ENCODE assay signal across 18 cellular contexts in genomic region chr1:25530348-25531081, GRCh38. TPM values are rescaled to one million over a fixed set of nuclear protein-coding genes. Genes with fewer than 3 reads are reported as not detected.
A peak's percentile ranks its signal among the peaks of the same experiment; 100 is the strongest.
DNase-seq lines count a peak whose midpoint lies in the region; ATAC-seq, FAIRE-seq and TF ChIP-seq lines count a peak whose summit lies in the region.
"Had no signal": no experiment of that assay in that cellular context is flagged by ENCODE, and none has a peak within 500 bp of the region (broad histone marks: within the 10 kb centered on the region; RNA-seq: fewer than 3 reads in every experiment).

No MANE protein-coding gene starts in this region.

- H3K27ac ChIP-seq in A549 = 0 out of 6 replicates have a peak overlapping the region, but pooled peaks of 1 of the 2 experiments have one; percentile 0
- H3K27ac ChIP-seq in K562 (ENCODE audit: extremely low read depth, low read depth, low read length) = no peak overlapping the region
- H3K27ac ChIP-seq in osteoblast (ENCODE audit: low read depth, low read length) = no peak overlapping the region
- H3K27ac ChIP-seq: C4-2B had no signal

- no peaks in the 10 kb centered on the region for H3K36me3 Mint-ChIP-seq in activated T-helper 17 cell treated with anti-CD3 and anti-CD28 coated beads, Interleukin-2, amount 50 U/mL, for 72 hours (ENCODE audit: low read depth)
- H3K36me3 Mint-ChIP-seq: CD4-positive, alpha-beta memory T cell had no signal

- H3K9me3 ChIP-seq in A549 = no peaks in the 10 kb centered on the region
- H3K9me3 ChIP-seq in K562 (replicated peaks; ENCODE audit: control insufficient read depth, insufficient read depth, low read depth, low read length) = no peaks in the 10 kb centered on the region
- no peaks in the 10 kb centered on the region for H3K9me3 ChIP-seq in osteoblast (ENCODE audit: low read depth, low read length)
- H3K9me3 ChIP-seq: BE2C had no signal

- H3K4me1 Mint-ChIP-seq in activated T-helper 17 cell treated with anti-CD3 and anti-CD28 coated beads, Interleukin-2, amount 50 U/mL, for 72 hours = no peaks in the 10 kb centered on the region

- H3K27me3 Mint-ChIP-seq in activated T-helper 17 cell treated with anti-CD3 and anti-CD28 coated beads, Interleukin-2, amount 50 U/mL, for 72 hours = no peaks in the 10 kb centered on the region
- H3K27me3 Mint-ChIP-seq: CD4-positive, alpha-beta memory T cell had no signal

- DNase-seq in A549 (ENCODE audit: low read depth in 1 of 2, low spot score in 1 of 2) = no peak
- peak; percentile 55 for DNase-seq in H7
- DNase-seq in K562 (ENCODE audit: extremely low read depth in 1 of 4, low spot score in 3 of 4) = no peak
- DNase-seq in osteoblast (ENCODE audit: insufficient read length, low spot score, missing footprints) = peak; percentile 63
- no peak for DNase-seq in SHP77 (lab: John Stamatoyannopoulos, UW)
- DNase-seq: BE2C; CD4-positive, alpha-beta memory T cell; DMS79; EL; H9 had no signal

- H3K9ac ChIP-seq in K562 (ENCODE audit: insufficient read depth in 1 of 2, low read depth in 2 of 2, low read length in 2 of 2) = peak overlapping the region in 1 of 2 experiments; percentile 64; a peak in 2 of 4 replicates

- H3K4me1 ChIP-seq in A549 = peaks cover 11% of the 10 kb centered on the region; the same call in 2 of the 3 replicates
- H3K4me1 ChIP-seq in K562 (replicated peaks in 1 of 2; ENCODE audit: control insufficient read depth in 2 of 2, insufficient read depth in 2 of 2, low read length in 2 of 2) = peaks cover 0 to 32% of the 10 kb centered on the region in 2 experiments; a peak in 2 of 5 replicates
- peaks cover 3% of the 10 kb centered on the region for H3K4me1 ChIP-seq in osteoblast (ENCODE audit: insufficient read depth, low read length)
- H3K4me1 ChIP-seq: BE2C had no signal

- no peaks in the 10 kb centered on the region for H3K9me1 ChIP-seq in K562 (ENCODE audit: control insufficient read depth, insufficient read depth, low read length)

- TF ChIP-seq EP300 in A549 (IDR thresholded peaks at IDR 0.05) (no peak), K562 (IDR thresholded peaks at IDR 0.05; ENCODE audit: low read length) (no peak)

- in situ Hi-C loops in K562 (cut with MboI) = no loop called here

- no peak overlapping the region for H3K4me3 Mint-ChIP-seq in activated T-helper 17 cell treated with anti-CD3 and anti-CD28 coated beads, Interleukin-2, amount 50 U/mL, for 72 hours
- H3K4me3 Mint-ChIP-seq: CD4-positive, alpha-beta memory T cell; GM23338; H9 had no signal

- H3K36me3 ChIP-seq in H7 (replicated peaks; ENCODE audit: control insufficient read depth, insufficient read depth, low read length) (no peaks in the 10 kb centered on the region), K562 (ENCODE audit: control insufficient read depth, insufficient read depth, low read length) (no peaks in the 10 kb centered on the region), osteoblast (ENCODE audit: insufficient read depth, low read length) (no peaks in the 10 kb centered on the region)
- H3K36me3 ChIP-seq: BE2C had no signal

- H2AFZ ChIP-seq in K562 (ENCODE audit: low read depth, low read length) (no peak overlapping the region), osteoblast (ENCODE audit: low read length) (no peak overlapping the region)
- H2AFZ ChIP-seq: GM23338 had no signal

- H3K9me3 Mint-ChIP-seq in activated T-helper 17 cell treated with anti-CD3 and anti-CD28 coated beads, Interleukin-2, amount 50 U/mL, for 72 hours = no peaks in the 10 kb centered on the region
- H3K9me3 Mint-ChIP-seq: GM23338 had no signal

- FAIRE-seq in A549 (lab: Jason Lieb, UNC) = no peak
- no peak for FAIRE-seq in K562 (lab: Jason Lieb, UNC)
- FAIRE-seq: A204.1, G401.6, GM12891, HTR-8/SVneo had no signal

- H3K4me2 ChIP-seq in A549 (0 out of 3 replicates have a peak overlapping the region, but pooled peaks have one; percentile 17), K562 (ENCODE audit: insufficient read depth, low read length) (no peak overlapping the region), osteoblast (ENCODE audit: insufficient read depth, low read length) (no peak overlapping the region)
- H3K4me2 ChIP-seq: GM23338 had no signal

- H4K20me1 ChIP-seq in K562 (replicated peaks; ENCODE audit: control insufficient read depth, insufficient read depth, low read length) (no peaks in the 10 kb centered on the region), osteoblast (ENCODE audit: insufficient read depth, low read length) (no peaks in the 10 kb centered on the region)

- no peak overlapping the region for H3K27ac Mint-ChIP-seq in activated T-helper 17 cell treated with anti-CD3 and anti-CD28 coated beads, Interleukin-2, amount 50 U/mL, for 72 hours
- H3K27ac Mint-ChIP-seq: CD4-positive, alpha-beta memory T cell; GM23338 had no signal

- CTCF ChIA-PET in A549 (lab: Yijun Ruan, JAX) (interaction anchor here (0.6 kb wide), 1 partner anchor 199 kb away, joined by 3 read pairs; no protein-coding TSS in a partner anchor), K562 (lab: Yijun Ruan, JAX; ENCODE audit: low intra/inter-chr PET ratio) (no interaction called here)

- POLR2A ChIA-PET in A549 (lab: Yijun Ruan, JAX) = no interaction called here
- POLR2A ChIA-PET in K562 (lab: Yijun Ruan, JAX) = interaction anchor here (0.8 kb wide), 1 partner anchor 288 kb away, joined by 3 read pairs; no protein-coding TSS in a partner anchor

- no peak overlapping the region for H3K4me3 ChIP-seq in A549
- H3K4me3 ChIP-seq in H7 (ENCODE audit: insufficient read depth, low read depth, low read length) = no peak overlapping the region
- H3K4me3 ChIP-seq in K562 = no peak overlapping the region
- H3K4me3 ChIP-seq in osteoblast (ENCODE audit: insufficient read depth, low read length) = no peak overlapping the region
- H3K4me3 ChIP-seq: GM23338 had no signal

- TF ChIP-seq CTCF in A549 (IDR thresholded peaks at IDR 0.05) (no peak), K562 (IDR thresholded peaks at IDR 0.05 in 2 of 3, conservative IDR thresholded peaks at IDR 0.05 in 1 of 3; ENCODE audit: insufficient read depth in 2 of 3, low read depth in 1 of 3, low read length in 3 of 3) (no peak), osteoblast (IDR thresholded peaks at IDR 0.05; ENCODE audit: extremely low read depth, low read depth, low read length) (no peak)

- WGBS in A549 (ENCODE audit: missing lambda C conversion rate) = 58% methylated on average over 10 of the region's 15 CpGs
- 35% methylated on average over 15 of the region's 15 CpGs for WGBS in K562 (ENCODE audit: insufficient coverage, low coverage, missing lambda C conversion rate)

- ATAC-seq in A549 (peak; percentile 31 to 33; a peak in 2 of 6 replicates), K562 (no peak; the same call in 2 of the 3 replicates), HG02852 (IDR thresholded peaks at IDR 0.05; ENCODE audit: unreplicated experiment) (no peak)
- no peak for ATAC-seq in activated T-helper 17 cell treated with anti-CD3 and anti-CD28 coated beads, Interleukin-2, amount 50 U/mL, for 72 hours (replicated peaks)

- H3K79me2 ChIP-seq in K562 (ENCODE audit: control insufficient read depth, insufficient read depth, low read length) = no peaks in the 10 kb centered on the region
- H3K79me2 ChIP-seq in osteoblast (ENCODE audit: insufficient read depth, low read length) = no peaks in the 10 kb centered on the region

- intact Hi-C loops in K562 (cut with micrococcal nuclease) = no loop called here

- H3K27me3 ChIP-seq in H7 (ENCODE audit: control insufficient read depth, insufficient read depth, low read length) (no peaks in the 10 kb centered on the region), K562 (ENCODE audit: control insufficient read depth in 2 of 2, insufficient read depth in 2 of 2, low read length in 2 of 2) (peaks cover 6 to 31% of the 10 kb centered on the region in 2 experiments), osteoblast (ENCODE audit: insufficient read depth, low read length) (peaks cover 3% of the 10 kb centered on the region)
- H3K27me3 ChIP-seq: BE2C had no signal

- no peak for TF ChIP-seq POLR2A in A549 (IDR thresholded peaks at IDR 0.05; ENCODE audit: low read length)
- TF ChIP-seq POLR2A in K562 (conservative IDR thresholded peaks at IDR 0.05) = no peak

- TF ChIP-seq RAD21 in A549 (conservative IDR thresholded peaks at IDR 0.05 in 1 of 2, IDR thresholded peaks at IDR 0.05 in 1 of 2) (no peak), K562 (CRISPR knock-in tag; conservative IDR thresholded peaks at IDR 0.05 in 1 of 2, IDR thresholded peaks at IDR 0.05 in 1 of 2) (no peak)

- BruUV-seq in K562 (replicated peaks; lab: Mats Ljungman, UMichigan) = no TSS peak

TF ChIP-seq in K562, 482 proteins besides CTCF, POLR2A, EP300 and RAD21 (continues in another document):
- TF ChIP-seq MTA2 (IDR thresholded peaks at IDR 0.05; ENCODE audit: low read depth) = no peak

RNA-seq across cellular contexts. Expression of gene LDLRAP1, which starts 12.9 kb away (rescaled TPM):
- polyA plus RNA-seq in A549 (2011; rRNA removed) = 7.9 and 9.2 TPM in 2 replicates
- 12.7 and 16.4 TPM in 2 replicates for polyA plus RNA-seq in A549 (2012; cell fraction: cytosol; rRNA removed)
- polyA plus RNA-seq in A549 (2012; cell fraction: nucleus; rRNA removed) = 19.2 and 21.2 TPM in 2 replicates
- polyA plus RNA-seq in A549 (2017; fragmentation: RNase III; extraction: RNeasy Plus Mini Kit Qiagen cat#74134 plus additional on column Dnase treatment) = 9.9 to 10.9 TPM (median 10.1 TPM) in 3 replicates
- 7.3 and 7.4 TPM in 2 replicates for polyA minus RNA-seq in A549 (2011; rRNA and poly(A)+ RNA removed)
- total RNA-seq in H7 (2014; rRNA removed; shearing (Covaris generic)) = 47.0 and 47.9 TPM in 2 replicates
- 30.0 and 73.0 TPM in 2 replicates for total RNA-seq in K562 (2011; cell fraction: chromatin; rRNA removed; ENCODE audit: low replicate concordance)
- total RNA-seq in K562 (2011; cell fraction: nucleolus; rRNA removed) = 38.5 and 41.1 TPM in 2 replicates
- 33.9 and 37.2 TPM in 2 replicates for total RNA-seq in K562 (2011; cell fraction: nucleoplasm; rRNA removed)
- total RNA-seq in K562 (2014; rRNA removed) = 14.2 and 19.0 TPM in 2 replicates
- 10.9 and 13.0 TPM in 2 replicates for total RNA-seq in K562 (2014; rRNA removed; fragmentation: Illumina TruSeq; extraction: Trizol)
- 16.3 and 17.7 TPM in 2 replicates for total RNA-seq in K562 (2015; rRNA removed; fragmentation: Illumina TruSeq; extraction: Trizol)
- 28.8 and 29.2 TPM in 2 replicates for total RNA-seq in K562 (2021)
- 16.2 and 25.0 TPM in 2 replicates for polyA plus RNA-seq in K562 (2011; rRNA removed)
- polyA plus RNA-seq in K562 (2011; cell fraction: cytosol; rRNA removed) = 22.4 and 23.7 TPM in 2 replicates
- 69.9 and 75.9 TPM in 2 replicates for polyA plus RNA-seq in K562 (2011; cell fraction: nucleus; rRNA removed)
- polyA plus RNA-seq in K562 (2012) = 24.3 and 30.1 TPM in 2 replicates
- 26.8 and 29.6 TPM in 2 replicates for polyA plus RNA-seq in K562 (2014; fragmentation: Illumina TruSeq; extraction: Trizol)
- polyA plus RNA-seq in K562 (2014; fragmentation: Nextera tagmentation; extraction: Ambion mirVana) = 1 to 10 TPM in 1 of 2 experiments, under 1 TPM in 1; 0.56 to 1.4 TPM
- polyA plus RNA-seq in K562 (2014; rRNA removed) = 22.2 and 25.7 TPM in 2 replicates
- 11.8 and 12.8 TPM in 2 replicates for polyA minus RNA-seq in K562 (2011; rRNA and poly(A)+ RNA removed)
- 11.8 and 16.7 TPM in 2 replicates for polyA minus RNA-seq in K562 (2011; cell fraction: cytosol; rRNA and poly(A)+ RNA removed)
- polyA minus RNA-seq in K562 (2011; cell fraction: nucleus; rRNA and poly(A)+ RNA removed) = 6.9 and 14.2 TPM in 2 replicates
- total RNA-seq in osteoblast = 18.5 and 22.1 TPM in 2 replicates
- total RNA-seq in activated T-helper 17 cell treated with anti-CD3 and anti-CD28 coated beads, Interleukin-2, amount 50 U/mL, for 72 hours = 10 to 100 TPM in 1 of 2 donors, 1 to 10 TPM in 1; 6.7 to 10.3 TPM

Comparison
In these comparisons a context has a peak if more than half of its experiments do, and no peak if none do; other contexts are left out.
1. ATAC-seq: peak in A549 (2 of 2); none in K562 (single experiment), activated T-helper 17 cell treated with anti-CD3 and anti-CD28 coated beads, Interleukin-2, amount 50 U/mL, for 72 hours (single experiment) and HG02852 (single experiment).
2. DNase-seq: peak in H7 (single experiment) and osteoblast (single experiment); none in A549 (0 of 2), K562 (0 of 4) and SHP77 (0 of 2).